Comparison of ENCODE assay signal across 20 cellular contexts in the genomic region with DNA sequence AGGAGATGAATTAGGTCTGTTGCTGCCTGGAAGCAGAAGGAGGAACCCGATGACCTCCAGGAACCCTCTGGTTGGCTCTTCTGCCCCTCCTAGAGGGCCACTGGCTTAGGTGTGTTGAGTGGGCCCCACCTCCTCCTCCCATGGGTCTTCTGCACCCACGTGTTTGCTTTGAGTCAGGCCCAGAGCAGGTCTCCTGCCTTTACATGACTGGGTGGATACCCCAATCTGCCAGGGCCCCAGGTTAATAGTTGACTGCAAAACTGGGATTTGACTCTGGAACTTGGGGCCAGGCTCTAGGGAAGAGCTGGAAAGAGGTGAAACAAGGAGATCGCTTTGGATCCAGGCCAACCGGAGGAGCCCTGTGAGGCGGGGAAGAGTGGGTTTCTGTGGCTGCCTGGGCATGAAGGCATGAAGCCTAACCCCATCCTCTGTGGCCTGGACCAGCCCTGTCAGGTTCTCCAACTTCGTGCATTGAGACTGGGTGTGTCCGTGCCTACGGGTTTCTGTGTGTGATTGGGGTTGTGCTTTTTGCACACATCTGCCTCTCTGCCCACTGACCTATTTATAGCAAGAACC. TPM values are rescaled to one million over a fixed set of nuclear protein-coding genes. Genes with fewer than 3 reads are reported as not detected.
A peak's percentile ranks its signal among the peaks of the same experiment; 100 is the strongest.
DNase-seq lines count a peak whose midpoint lies in the region; ATAC-seq, FAIRE-seq and TF ChIP-seq lines count a peak whose summit lies in the region.
"Had no signal": no experiment of that assay in that cellular context is flagged by ENCODE, and none has a peak within 500 bp of the region (broad histone marks: within the 10 kb centered on the region; RNA-seq: fewer than 3 reads in every experiment).

No MANE protein-coding gene starts in this region.

- no peak overlapping the region for H3K27ac ChIP-seq in HepG2 (ENCODE audit: extremely low read length, insufficient read depth, low read length)
- no peak overlapping the region for H3K27ac ChIP-seq in right lobe of liver
- peak overlapping the region; percentile 23 for H3K27ac ChIP-seq in RWPE1
- peak overlapping the region; percentile 23 for H3K27ac ChIP-seq in vagina
- H3K27ac ChIP-seq in tibial nerve: no peak overlapping the region
- H3K27ac ChIP-seq: breast epithelium, SK-N-MC had no signal

- H3K4me1 ChIP-seq in HepG2 (ENCODE audit: insufficient read depth, low read length): peaks cover 56% of the 10 kb centered on the region
- H3K4me1 ChIP-seq in right lobe of liver: peaks cover 0 to 15% (median 5%) of the 10 kb centered on the region in 4 donors
- H3K4me1 ChIP-seq in vagina: peaks cover 18% of the 10 kb centered on the region
- H3K4me1 ChIP-seq in HAP-1: no peaks in the 10 kb centered on the region
- H3K4me1 ChIP-seq in tibial nerve: no peaks in the 10 kb centered on the region
- H3K4me1 ChIP-seq: breast epithelium had no signal

- CTCF ChIA-PET in HepG2 (lab: Yijun Ruan, JAX; ENCODE audit: low intra/inter-chr PET ratio, low total read pairs): interaction anchor here (1.7 to 5.1 kb wide), 2 partner anchors 22 to 29 kb away, joined by 3 to 65 read pairs; no protein-coding TSS in a partner anchor
- CTCF ChIA-PET in RWPE1 (lab: Yijun Ruan, JAX): interaction anchor here (0.5 to 2.6 kb wide), 6 partner anchors 9 to 167 kb away, joined by 3 to 11 read pairs (median 4); no protein-coding TSS in a partner anchor

- no TSS peak for BruUV-seq in HepG2 (replicated peaks; lab: Mats Ljungman, UMichigan)

- H3K9me3 ChIP-seq in HepG2 (ENCODE audit: low read length) (no peaks in the 10 kb centered on the region), right lobe of liver (no peaks in the 10 kb centered on the region), vagina (no peaks in the 10 kb centered on the region), HAP-1 (no peaks in the 10 kb centered on the region), tibial nerve (no peaks in the 10 kb centered on the region)
- H3K9me3 ChIP-seq: breast epithelium had no signal

- H4K20me1 ChIP-seq in HepG2 (ENCODE audit: insufficient read depth, low read length): no peaks in the 10 kb centered on the region

- TF ChIP-seq EP300 in HepG2 (IDR thresholded peaks at IDR 0.05; ENCODE audit: low read depth in 2 of 2, low read length in 2 of 2) (no peak), HepG2 (CRISPR knock-in tag; IDR thresholded peaks at IDR 0.05; ENCODE audit: borderline replicate concordance) (no peak), tibial nerve (IDR thresholded peaks at IDR 0.05) (no peak)

- peak; percentile 15 for FAIRE-seq in HepG2 (lab: Jason Lieb, UNC)

- no peaks in the 10 kb centered on the region for H3K79me2 ChIP-seq in HepG2 (ENCODE audit: insufficient read depth, low read length)

- H3K27me3 ChIP-seq in HepG2 (ENCODE audit: control insufficient read depth in 1 of 2, insufficient read depth in 2 of 2, low read length in 2 of 2) (peaks cover 1 to 9% of the 10 kb centered on the region in 2 experiments; a peak in 1 of 5 replicates), right lobe of liver (no peaks in the 10 kb centered on the region), vagina (no peaks in the 10 kb centered on the region), HAP-1 (ENCODE audit: low read depth) (peaks cover 37% of the 10 kb centered on the region), tibial nerve (no peaks in the 10 kb centered on the region)
- H3K27me3 ChIP-seq: breast epithelium had no signal

- TF ChIP-seq POLR2A in HepG2 (IDR thresholded peaks at IDR 0.05; ENCODE audit: insufficient read depth in 1 of 2, low read depth in 2 of 2, low read length in 2 of 2): no peak
- TF ChIP-seq POLR2A in right lobe of liver (IDR thresholded peaks at IDR 0.05): no peak
- no peak for TF ChIP-seq POLR2A in vagina (IDR thresholded peaks at IDR 0.05)
- TF ChIP-seq POLR2A in tibial nerve (IDR thresholded peaks at IDR 0.05): no peak

- in situ Hi-C loops in HepG2 (cut with HindIII; ENCODE audit: extremely low pct_ligation_motif_present, low pct_unique_long_range_greater_than_20kb): no loop called here
- in situ Hi-C loops in HAP-1 (cut with MboI; ENCODE audit: low sequenced_read_pairs): no loop called here

- peak; percentile 44 for DNase-seq in HepG2 (ENCODE audit: low spot score)
- DNase-seq in right lobe of liver: no peak
- no peak for DNase-seq in RWPE1 (ENCODE audit: low spot score)
- DNase-seq in left colon: peak; percentile 56 to 74
- DNase-seq in vagina (ENCODE audit: extremely low spot score in 2 of 2): no peak
- DNase-seq in DMS153 (lab: John Stamatoyannopoulos, UW): no peak
- no peak for DNase-seq in HAP-1 (ENCODE audit: low spot score in 2 of 2)
- DNase-seq in tibial nerve (ENCODE audit: low spot score in 2 of 2): no peak
- DNase-seq: activated CD4-positive, alpha-beta T cell treated with anti-CD3 and anti-CD28 coated beads, Interleukin-2, amount 50 U/mL, for 4 hours; activated naive CD8-positive, alpha-beta T cell treated with anti-CD3 and anti-CD28 coated beads, Interleukin-2, amount 10 ng/mL, durations not matched to agents 7 days and 5 days; activated T-cell treated with anti-CD3 and anti-CD28 coated beads, Interleukin-2, amount 50 U/mL, for 48 hours; effector CD8-positive, alpha-beta T cell; NCI-H1694; NCI-H446; nucleus accumbens; stimulated activated naive CD8-positive, alpha-beta T cell treated with anti-CD3 and anti-CD28 coated beads, Interleukin-15, Interleukin-2, amounts not matched to agents 100 U/mL and 50 U/mL, for 24 hours had no signal

- POLR2A ChIA-PET in HepG2 (lab: Yijun Ruan, JAX) (interaction anchor here (2.2 to 3.7 kb wide), 6 partner anchors 10 to 27 kb away, joined by 7 to 40 read pairs (median 16); no protein-coding TSS in a partner anchor), RWPE1 (lab: Yijun Ruan, JAX; ENCODE audit: low non-redundant PET) (no interaction called here)

- intact Hi-C loops in HepG2 (cut with micrococcal nuclease; ENCODE audit: unreplicated experiment) (no loop called here), right lobe of liver (cut with DNase I) (no loop called here), left colon (cut with DNase I, micrococcal nuclease) (no loop called here), vagina (cut with DNase I) (no loop called here)

- TF ChIP-seq CTCF in HepG2 (CRISPR knock-in tag; IDR thresholded peaks at IDR 0.05): no peak
- TF ChIP-seq CTCF in right lobe of liver (IDR thresholded peaks at IDR 0.05): no peak
- TF ChIP-seq CTCF in RWPE1 (conservative IDR thresholded peaks at IDR 0.05; ENCODE audit: low read depth): no peak
- TF ChIP-seq CTCF in vagina (IDR thresholded peaks at IDR 0.05): no peak
- no peak for TF ChIP-seq CTCF in tibial nerve (IDR thresholded peaks at IDR 0.05)

- H3K4me2 ChIP-seq in HepG2 (ENCODE audit: low read depth, low read length): peak overlapping the region; percentile 46

- H3K9ac ChIP-seq in HepG2 (ENCODE audit: insufficient read depth, low read depth, low read length): no peak overlapping the region

- H2AFZ ChIP-seq in HepG2 (ENCODE audit: low read length): no peak overlapping the region

- WGBS in HepG2 (ENCODE audit: low lambda C conversion rate): 53% methylated on average over 7 of the region's 8 CpGs
- no CpG with 5 or more reads among the region's 8 CpGs for WGBS in right lobe of liver (ENCODE audit: insufficient coverage, low coverage, low lambda C conversion rate, missing lambda C conversion rate)
- WGBS in tibial nerve, 2 donors: 77 to 87% methylated on average over 8 of the region's 8 CpGs

- H3K36me3 ChIP-seq in HepG2 (replicated peaks in 1 of 2; ENCODE audit: control insufficient read depth in 1 of 2, insufficient read depth in 2 of 2, low read length in 2 of 2): no peaks in the 10 kb centered on the region
- no peaks in the 10 kb centered on the region for H3K36me3 ChIP-seq in right lobe of liver
- no peaks in the 10 kb centered on the region for H3K36me3 ChIP-seq in vagina
- no peaks in the 10 kb centered on the region for H3K36me3 ChIP-seq in HAP-1 (replicated peaks)
- peaks cover 0 to 3% (median 0%) of the 10 kb centered on the region in 3 donors for H3K36me3 ChIP-seq in tibial nerve
- H3K36me3 ChIP-seq: breast epithelium had no signal

- TF ChIP-seq RAD21 in HepG2 (CRISPR knock-in tag; IDR thresholded peaks at IDR 0.05): no peak

- H3K4me3 ChIP-seq in HepG2 (replicated peaks in 1 of 3; ENCODE audit: insufficient read depth in 1 of 3, low read depth in 2 of 3, low read length in 3 of 3) (no peak overlapping the region), right lobe of liver (no peak overlapping the region), vagina (no peak overlapping the region), HAP-1 (no peak overlapping the region), tibial nerve (no peak overlapping the region)
- H3K4me3 ChIP-seq: breast epithelium, SK-N-MC had no signal

- ATAC-seq in HepG2 (peak; percentile 37), right lobe of liver (no peak), left colon (peak; percentile 40)
- ATAC-seq: stimulated activated naive CD8-positive, alpha-beta T cell treated with anti-CD3 and anti-CD28 coated beads, Interleukin-15, Interleukin-2, amounts not matched to agents 100 U/mL and 50 U/mL, for 24 hours had no signal

RNA-seq across cellular contexts. Expression of a gene that starts 7.8 kb away (rescaled TPM):
- total RNA-seq in HepG2 (2016; rRNA removed; fragmentation: Illumina TruSeq; extraction: Trizol): 41.2 and 65.6 TPM in 2 replicates
- 11.0 and 15.5 TPM in 2 replicates for total RNA-seq in HepG2 (2016; cell fraction: cytosol; rRNA removed; fragmentation: Illumina TruSeq; extraction: Trizol; ENCODE audit: low read depth)
- 41.4 and 67.3 TPM in 2 replicates for total RNA-seq in HepG2 (2016; cell fraction: insoluble cytoplasmic fraction; rRNA removed; fragmentation: Illumina TruSeq; extraction: Trizol)
- 26.5 and 29.9 TPM in 2 replicates for total RNA-seq in HepG2 (2016; cell fraction: membrane; rRNA removed; fragmentation: Illumina TruSeq; extraction: Trizol)
- 43.9 and 47.8 TPM in 2 replicates for total RNA-seq in HepG2 (2016; cell fraction: nucleus; rRNA removed; fragmentation: Illumina TruSeq; extraction: Trizol)
- polyA plus RNA-seq in HepG2 (2011; rRNA removed): 10.8 and 16.3 TPM in 2 replicates
- 9.4 and 9.8 TPM in 2 replicates for polyA plus RNA-seq in HepG2 (2011; cell fraction: cytosol; rRNA removed)
- polyA plus RNA-seq in HepG2 (2011; cell fraction: nucleus; rRNA removed): 11.5 and 21.4 TPM in 2 replicates
- 18.4 and 19.1 TPM in 2 replicates for polyA plus RNA-seq in HepG2 (2012)
- 11.7 and 13.7 TPM in 2 replicates for polyA plus RNA-seq in HepG2 (2016; cell fraction: cytosol; fragmentation: Illumina TruSeq; extraction: Trizol; ENCODE audit: low read depth)
- polyA plus RNA-seq in HepG2 (2016; cell fraction: insoluble cytoplasmic fraction; fragmentation: Illumina TruSeq; extraction: Trizol; ENCODE audit: low read depth): 55.2 and 58.0 TPM in 2 replicates
- polyA plus RNA-seq in HepG2 (2016; cell fraction: membrane; fragmentation: Illumina TruSeq; extraction: Trizol; ENCODE audit: low read depth): 25.4 and 27.9 TPM in 2 replicates
- polyA plus RNA-seq in HepG2 (2016; cell fraction: nucleus; fragmentation: Illumina TruSeq; extraction: Trizol; ENCODE audit: insufficient read depth, low read depth): 64.1 and 70.5 TPM in 2 replicates
- 0.16 and 19.5 TPM in 2 replicates for polyA minus RNA-seq in HepG2 (2011; rRNA and poly(A)+ RNA removed; ENCODE audit: low replicate concordance)
- polyA minus RNA-seq in HepG2 (2011; cell fraction: cytosol; rRNA and poly(A)+ RNA removed): 6.4 and 8.8 TPM in 2 replicates
- polyA minus RNA-seq in HepG2 (2011; cell fraction: nucleus; rRNA and poly(A)+ RNA removed): 22.8 and 27.4 TPM in 2 replicates
- total RNA-seq in right lobe of liver: 10 to 100 TPM; 12.2 to 26.7 (median 19.4) TPM
- 100 to 1,000 TPM; 172 to 191 TPM for total RNA-seq in left colon
- total RNA-seq in vagina: 91.8 TPM
- not detected for total RNA-seq in tibial nerve
- total RNA-seq: activated naive CD8-positive, alpha-beta T cell treated with anti-CD3 and anti-CD28 coated beads, Interleukin-2, amount 10 ng/mL, durations not matched to agents 7 days and 5 days had no signal

RNA-seq across cellular contexts. Expression of a gene that starts 14.6 kb away (rescaled TPM):
- total RNA-seq in HepG2 (2016; rRNA removed; fragmentation: Illumina TruSeq; extraction: Trizol) (not detected in 2 replicates), right lobe of liver (1 to 10 TPM in 1 of 6 experiments, under 1 TPM in 2, not detected in 3; 0.26 to 2.0 (median 0.37) TPM), left colon (not detected), vagina (not detected), tibial nerve (1 to 10 TPM in 1 of 4 donors, under 1 TPM in 1, not detected in 2; under 0.01 to 3.5 TPM)
- 0.09 TPM in 1 of 2 replicates, not detected in the other for total RNA-seq in HepG2 (2016; cell fraction: cytosol; rRNA removed; fragmentation: Illumina TruSeq; extraction: Trizol; ENCODE audit: low read depth)
- not detected in 2 replicates for total RNA-seq in HepG2 (2016; cell fraction: insoluble cytoplasmic fraction; rRNA removed; fragmentation: Illumina TruSeq; extraction: Trizol)
- total RNA-seq in HepG2 (2016; cell fraction: membrane; rRNA removed; fragmentation: Illumina TruSeq; extraction: Trizol): 0.03 TPM in 1 of 2 replicates, not detected in the other
- total RNA-seq in HepG2 (2016; cell fraction: nucleus; rRNA removed; fragmentation: Illumina TruSeq; extraction: Trizol): not detected in 2 replicates
- not detected in 2 replicates for polyA plus RNA-seq in HepG2 (2011; rRNA removed)
- polyA plus RNA-seq in HepG2 (2011; cell fraction: cytosol; rRNA removed): not detected in 2 replicates
- polyA plus RNA-seq in HepG2 (2011; cell fraction: nucleus; rRNA removed): not detected in 2 replicates
- polyA plus RNA-seq in HepG2 (2012): 0.59 and 0.61 TPM in 2 replicates
- polyA plus RNA-seq in HepG2 (2016; cell fraction: cytosol; fragmentation: Illumina TruSeq; extraction: Trizol; ENCODE audit: low read depth): not detected in 2 replicates
- not detected in 2 replicates for polyA plus RNA-seq in HepG2 (2016; cell fraction: insoluble cytoplasmic fraction; fragmentation: Illumina TruSeq; extraction: Trizol; ENCODE audit: low read depth)
- polyA plus RNA-seq in HepG2 (2016; cell fraction: membrane; fragmentation: Illumina TruSeq; extraction: Trizol; ENCODE audit: low read depth): not detected in 2 replicates
- polyA plus RNA-seq in HepG2 (2016; cell fraction: nucleus; fragmentation: Illumina TruSeq; extraction: Trizol; ENCODE audit: insufficient read depth, low read depth): not detected in 2 replicates
- polyA minus RNA-seq in HepG2 (2011; rRNA and poly(A)+ RNA removed; ENCODE audit: low replicate concordance): not detected in 2 replicates
- polyA minus RNA-seq in HepG2 (2011; cell fraction: cytosol; rRNA and poly(A)+ RNA removed): not detected in 2 replicates
- polyA minus RNA-seq in HepG2 (2011; cell fraction: nucleus; rRNA and poly(A)+ RNA removed): 0.12 and 0.13 TPM in 2 replicates
- total RNA-seq: activated naive CD8-positive, alpha-beta T cell treated with anti-CD3 and anti-CD28 coated beads, Interleukin-2, amount 10 ng/mL, durations not matched to agents 7 days and 5 days; mesenteric fat pad had no signal
- polyA plus RNA-seq: AG04450 had no signal

RNA-seq across cellular contexts. Expression of a gene that starts 29.4 kb away (rescaled TPM):
- total RNA-seq in HepG2 (2016; rRNA removed; fragmentation: Illumina TruSeq; extraction: Trizol) (0.20 TPM in 1 of 2 replicates, not detected in the other), right lobe of liver (1 to 10 TPM in 1 of 6 experiments, under 1 TPM in 2, not detected in 3; 0.18 to 1.1 (median 0.24) TPM), left colon (under 1 TPM; 0.31 to 0.58 TPM), vagina (9.8 TPM), tibial nerve (100 to 1,000 TPM in 1 of 4 donors, 10 to 100 TPM in 1, 1 to 10 TPM in 2; 6.6 to 128 (median 45.7) TPM)
- not detected in 2 replicates for total RNA-seq in HepG2 (2016; cell fraction: cytosol; rRNA removed; fragmentation: Illumina TruSeq; extraction: Trizol; ENCODE audit: low read depth)
- total RNA-seq in HepG2 (2016; cell fraction: insoluble cytoplasmic fraction; rRNA removed; fragmentation: Illumina TruSeq; extraction: Trizol): 0.17 TPM in 1 of 2 replicates, not detected in the other
- total RNA-seq in HepG2 (2016; cell fraction: membrane; rRNA removed; fragmentation: Illumina TruSeq; extraction: Trizol): not detected in 2 replicates
- total RNA-seq in HepG2 (2016; cell fraction: nucleus; rRNA removed; fragmentation: Illumina TruSeq; extraction: Trizol): 0.71 and 0.88 TPM in 2 replicates
- 0.63 and 1.3 TPM in 2 replicates for polyA plus RNA-seq in HepG2 (2011; rRNA removed)
- polyA plus RNA-seq in HepG2 (2011; cell fraction: cytosol; rRNA removed): 0.03 and 0.09 TPM in 2 replicates
- 5.4 and 9.7 TPM in 2 replicates for polyA plus RNA-seq in HepG2 (2011; cell fraction: nucleus; rRNA removed)
- 3.1 and 5.5 TPM in 2 replicates for polyA plus RNA-seq in HepG2 (2012)
- polyA plus RNA-seq in HepG2 (2016; cell fraction: cytosol; fragmentation: Illumina TruSeq; extraction: Trizol; ENCODE audit: low read depth): not detected in 2 replicates
- polyA plus RNA-seq in HepG2 (2016; cell fraction: insoluble cytoplasmic fraction; fragmentation: Illumina TruSeq; extraction: Trizol; ENCODE audit: low read depth): not detected in 2 replicates
- not detected in 2 replicates for polyA plus RNA-seq in HepG2 (2016; cell fraction: membrane; fragmentation: Illumina TruSeq; extraction: Trizol; ENCODE audit: low read depth)
- 1.6 TPM in 1 of 2 replicates, not detected in the other for polyA plus RNA-seq in HepG2 (2016; cell fraction: nucleus; fragmentation: Illumina TruSeq; extraction: Trizol; ENCODE audit: insufficient read depth, low read depth)
- polyA minus RNA-seq in HepG2 (2011; rRNA and poly(A)+ RNA removed; ENCODE audit: low replicate concordance): 0.28 and 1.7 TPM in 2 replicates
- not detected in 2 replicates for polyA minus RNA-seq in HepG2 (2011; cell fraction: cytosol; rRNA and poly(A)+ RNA removed)
- 7.9 and 9.4 TPM in 2 replicates for polyA minus RNA-seq in HepG2 (2011; cell fraction: nucleus; rRNA and poly(A)+ RNA removed)
- total RNA-seq: activated naive CD8-positive, alpha-beta T cell treated with anti-CD3 and anti-CD28 coated beads, Interleukin-2, amount 10 ng/mL, durations not matched to agents 7 days and 5 days; mesenteric fat pad had no signal

Comparison
In these comparisons a context has a peak if more than half of its experiments do, and no peak if none do; other contexts are left out.
1. ATAC-seq: peak in HepG2 (single experiment) and left colon (single experiment); none in right lobe of liver (0 of 4).
2. DNase-seq: peak in HepG2 (single experiment) and left colon (2 of 2); none in right lobe of liver (0 of 3), RWPE1 (single experiment), vagina (0 of 2), DMS153 (single experiment), HAP-1 (0 of 2) and tibial nerve (0 of 2).
3. H3K27ac ChIP-seq: peak in RWPE1 (single experiment) and vagina (single experiment); none in HepG2 (single experiment), right lobe of liver (0 of 3) and tibial nerve (0 of 4).
4. RNA of a gene that starts 7.8 kb away (total RNA-seq): 172 to 191 TPM in left colon, 91.8 TPM in vagina (single experiment), 11.0 to 67.3 TPM in HepG2 and 12.2 to 26.7 TPM in right lobe of liver; not detected in tibial nerve; every median in the first group is over 10 times any median in the second.